8 cellular contexts compared by ENCODE assay signal in genomic region chr6:52363222-52363867, GRCh38. TPM values are rescaled to one million over a fixed set of nuclear protein-coding genes. Genes with fewer than 3 reads are reported as not detected.
DNase-seq lines count a peak whose midpoint lies in the region; ATAC-seq and TF ChIP-seq lines count a peak whose summit lies in the region.

No MANE protein-coding gene starts in this region.

- peak overlapping the region; percentile 95 for H3K4me3 Mint-ChIP-seq in HFFc6
- H3K4me3 Mint-ChIP-seq in activated T-helper 1 cell treated with anti-CD3 and anti-CD28 coated beads, Interleukin-12 subunit alpha, Interleukin-12 subunit beta, Interleukin-2, Interleukin-4 antibody, amounts not matched to agents 30 ng/mL and 10 ng/mL and 1 ng/mL, durations not matched to agents 14 hours and 24 hours and 36 hours = peak overlapping the region; percentile 96
- H3K4me3 Mint-ChIP-seq in stimulated activated memory B cell treated with anti-CD40 and anti-IgM and Interleukin-4, amounts not matched to agents 10 μg/mL and 1 μg/mL and 100 μg/mL, for 72 hours = peak overlapping the region; percentile 99

- DNase-seq in HFFc6 (no peak), inferior parietal cortex (ENCODE audit: extremely low spot score) (peak; percentile 63), NCI-H1436 (lab: John Stamatoyannopoulos, UW) (no peak), NCI-H2029 (lab: John Stamatoyannopoulos, UW) (no peak), MV-4-11 (lab: John Stamatoyannopoulos, UW) (no peak)
- no peak for DNase-seq in activated T-helper 1 cell treated with anti-CD3 and anti-CD28 coated beads, Interleukin-12 subunit alpha, Interleukin-12 subunit beta, Interleukin-2, Interleukin-4 antibody, amounts not matched to agents 30 ng/mL and 10 ng/mL and 1 ng/mL, durations not matched to agents 14 hours and 24 hours and 36 hours (ENCODE audit: low spot score)

- H3K27ac Mint-ChIP-seq in HFFc6 = peak overlapping the region; percentile 74
- peak overlapping the region; percentile 84 for H3K27ac Mint-ChIP-seq in activated T-helper 1 cell treated with anti-CD3 and anti-CD28 coated beads, Interleukin-12 subunit alpha, Interleukin-12 subunit beta, Interleukin-2, Interleukin-4 antibody, amounts not matched to agents 30 ng/mL and 10 ng/mL and 1 ng/mL, durations not matched to agents 14 hours and 24 hours and 36 hours
- H3K27ac Mint-ChIP-seq in stimulated activated memory B cell treated with anti-CD40 and anti-IgM and Interleukin-4, amounts not matched to agents 10 μg/mL and 1 μg/mL and 100 μg/mL, for 72 hours = peak overlapping the region; percentile 92

- TF ChIP-seq CTCF in HFFc6 (IDR thresholded peaks at IDR 0.05) = no peak

- ATAC-seq in stimulated activated memory B cell treated with anti-CD40 and anti-IgM and Interleukin-4, amounts not matched to agents 10 μg/mL and 1 μg/mL and 100 μg/mL, for 72 hours = no peak
- ATAC-seq in GM19397 (IDR thresholded peaks at IDR 0.05; ENCODE audit: unreplicated experiment) = no peak

- no peaks in the 10 kb centered on the region for H3K36me3 Mint-ChIP-seq in HFFc6 (ENCODE audit: low read depth)
- peaks cover 9% of the 10 kb centered on the region for H3K36me3 Mint-ChIP-seq in activated T-helper 1 cell treated with anti-CD3 and anti-CD28 coated beads, Interleukin-12 subunit alpha, Interleukin-12 subunit beta, Interleukin-2, Interleukin-4 antibody, amounts not matched to agents 30 ng/mL and 10 ng/mL and 1 ng/mL, durations not matched to agents 14 hours and 24 hours and 36 hours (ENCODE audit: low read depth)
- H3K36me3 Mint-ChIP-seq in stimulated activated memory B cell treated with anti-CD40 and anti-IgM and Interleukin-4, amounts not matched to agents 10 μg/mL and 1 μg/mL and 100 μg/mL, for 72 hours = no peaks in the 10 kb centered on the region

- intact Hi-C loops in activated T-helper 1 cell treated with anti-CD3 and anti-CD28 coated beads, Interleukin-12 subunit alpha, Interleukin-12 subunit beta, Interleukin-2, Interleukin-4 antibody, amounts not matched to agents 30 ng/mL and 10 ng/mL and 1 ng/mL, durations not matched to agents 14 hours and 24 hours and 36 hours (cut with micrococcal nuclease) = loop anchor here (5.0 to 10.0 kb wide), 2 partner anchors 56 to 1181 kb away; partner anchors contain the start of gene GCLC

- peaks cover 23% of the 10 kb centered on the region for H3K4me1 Mint-ChIP-seq in HFFc6 (ENCODE audit: low read depth)
- peaks cover 33% of the 10 kb centered on the region for H3K4me1 Mint-ChIP-seq in activated T-helper 1 cell treated with anti-CD3 and anti-CD28 coated beads, Interleukin-12 subunit alpha, Interleukin-12 subunit beta, Interleukin-2, Interleukin-4 antibody, amounts not matched to agents 30 ng/mL and 10 ng/mL and 1 ng/mL, durations not matched to agents 14 hours and 24 hours and 36 hours (ENCODE audit: low read depth)
- H3K4me1 Mint-ChIP-seq in stimulated activated memory B cell treated with anti-CD40 and anti-IgM and Interleukin-4, amounts not matched to agents 10 μg/mL and 1 μg/mL and 100 μg/mL, for 72 hours = peaks cover 30% of the 10 kb centered on the region

- no peaks in the 10 kb centered on the region for H3K9me3 Mint-ChIP-seq in HFFc6
- H3K9me3 Mint-ChIP-seq in activated T-helper 1 cell treated with anti-CD3 and anti-CD28 coated beads, Interleukin-12 subunit alpha, Interleukin-12 subunit beta, Interleukin-2, Interleukin-4 antibody, amounts not matched to agents 30 ng/mL and 10 ng/mL and 1 ng/mL, durations not matched to agents 14 hours and 24 hours and 36 hours = no peaks in the 10 kb centered on the region
- no peaks in the 10 kb centered on the region for H3K9me3 Mint-ChIP-seq in stimulated activated memory B cell treated with anti-CD40 and anti-IgM and Interleukin-4, amounts not matched to agents 10 μg/mL and 1 μg/mL and 100 μg/mL, for 72 hours

- peaks cover 2% of the 10 kb centered on the region for H3K27me3 Mint-ChIP-seq in HFFc6 (ENCODE audit: insufficient read depth)
- peaks cover 7% of the 10 kb centered on the region for H3K27me3 Mint-ChIP-seq in activated T-helper 1 cell treated with anti-CD3 and anti-CD28 coated beads, Interleukin-12 subunit alpha, Interleukin-12 subunit beta, Interleukin-2, Interleukin-4 antibody, amounts not matched to agents 30 ng/mL and 10 ng/mL and 1 ng/mL, durations not matched to agents 14 hours and 24 hours and 36 hours (ENCODE audit: insufficient read depth)
- H3K27me3 Mint-ChIP-seq in stimulated activated memory B cell treated with anti-CD40 and anti-IgM and Interleukin-4, amounts not matched to agents 10 μg/mL and 1 μg/mL and 100 μg/mL, for 72 hours = no peaks in the 10 kb centered on the region

RNA-seq across cellular contexts. Expression of gene PAQR8, which starts 1.4 kb away (rescaled TPM):
- total RNA-seq in HFFc6 (2021; fragmentation: NEBNext Ultra II Directional; extraction: Animal tissue kit (Norgen Biotek cat#: 25700)) = 1 to 10 TPM; 2.8 to 3.8 (median 3.1) TPM
- total RNA-seq in activated T-helper 1 cell treated with anti-CD3 and anti-CD28 coated beads, Interleukin-12 subunit alpha, Interleukin-12 subunit beta, Interleukin-2, Interleukin-4 antibody, amounts not matched to agents 30 ng/mL and 10 ng/mL and 1 ng/mL, durations not matched to agents 14 hours and 24 hours and 36 hours = 2.5 and 2.8 TPM in 2 replicates

RNA-seq across cellular contexts. Expression of gene EFHC1, which starts 56.8 kb away (rescaled TPM):
- total RNA-seq in HFFc6 (2021; fragmentation: NEBNext Ultra II Directional; extraction: Animal tissue kit (Norgen Biotek cat#: 25700)) = 10 to 100 TPM in 5 of 6 experiments, 1 to 10 TPM in 1; 10.0 to 17.3 (median 13.8) TPM
- total RNA-seq in activated T-helper 1 cell treated with anti-CD3 and anti-CD28 coated beads, Interleukin-12 subunit alpha, Interleukin-12 subunit beta, Interleukin-2, Interleukin-4 antibody, amounts not matched to agents 30 ng/mL and 10 ng/mL and 1 ng/mL, durations not matched to agents 14 hours and 24 hours and 36 hours = 0.70 and 1.3 TPM in 2 replicates
